ENCODE assay signal across 8 cellular contexts in the genomic region with DNA sequence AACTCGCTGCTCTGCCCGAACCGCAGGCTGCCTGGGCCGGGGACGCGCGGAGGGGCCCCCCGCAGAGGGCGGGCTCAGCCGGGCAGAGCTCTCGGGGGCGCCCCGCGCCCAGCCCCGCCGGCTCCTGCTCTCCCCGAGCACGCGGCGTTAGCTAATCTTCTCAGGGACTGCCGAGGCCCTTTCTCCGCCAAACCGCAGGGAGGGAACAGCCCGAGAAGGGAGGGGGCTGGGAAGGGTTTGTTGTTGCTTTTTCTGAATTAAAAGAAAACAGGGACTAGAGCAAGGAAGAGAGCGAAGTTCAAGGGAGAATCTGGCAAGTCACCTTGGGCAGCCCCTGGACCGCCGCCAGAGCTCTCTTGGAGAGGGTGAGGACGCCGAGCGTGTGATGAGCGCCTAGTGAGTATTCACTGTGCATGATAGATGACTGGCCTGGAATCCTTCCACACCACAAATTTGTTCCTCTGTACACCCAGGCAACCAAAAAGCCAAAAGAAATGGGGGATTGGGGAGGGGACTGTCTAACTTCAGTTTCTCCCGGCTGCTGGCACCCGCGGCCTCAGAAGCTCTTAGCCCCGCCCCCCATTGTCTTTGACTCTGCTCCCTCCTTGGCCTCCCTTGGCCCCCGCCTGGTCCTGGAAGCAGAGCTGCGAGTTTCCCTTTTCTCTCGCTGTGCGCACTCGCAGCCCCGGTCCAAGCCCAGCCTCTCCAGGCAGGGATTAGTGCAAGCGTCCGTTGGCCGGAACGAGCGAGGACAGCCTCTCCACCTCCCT. TPM values are rescaled to one million over a fixed set of nuclear protein-coding genes. Genes with fewer than 3 reads are reported as not detected.
DNase-seq lines count a peak whose midpoint lies in the region; ATAC-seq, FAIRE-seq and TF ChIP-seq lines count a peak whose summit lies in the region.

No MANE protein-coding gene starts in this region.

- FAIRE-seq in pancreas (lab: Jason Lieb, UNC), result no peak

- H3K4me1 ChIP-seq in BLaER1, result peaks cover 54% of the 10 kb centered on the region
- H3K4me1 ChIP-seq in heart left ventricle, result peaks cover 0 to 36% (median 14%) of the 10 kb centered on the region in 12 donors
- H3K4me1 ChIP-seq in pancreas, result peaks cover 0 to 5% (median 5%) of the 10 kb centered on the region in 3 donors

- no peaks in the 10 kb centered on the region for H4K20me1 ChIP-seq in BLaER1

- H3K27me3 ChIP-seq in BLaER1, result no peaks in the 10 kb centered on the region
- H3K27me3 ChIP-seq in heart left ventricle, result peaks cover 0 to 48% (median 0%) of the 10 kb centered on the region in 9 donors
- H3K27me3 ChIP-seq in pancreas, result peaks cover 0 to 6% (median 0%) of the 10 kb centered on the region in 4 donors
- no peaks in the 10 kb centered on the region for H3K27me3 ChIP-seq in WERI-Rb-1 (ENCODE audit: insufficient read depth, low read depth, severe bottlenecking)

- TF ChIP-seq CTCF in heart left ventricle (IDR thresholded peaks at IDR 0.05), result no peak
- TF ChIP-seq CTCF in pancreas (IDR thresholded peaks at IDR 0.05), result no peak
- no peak for TF ChIP-seq CTCF in WERI-Rb-1 (IDR thresholded peaks at IDR 0.05; ENCODE audit: low read depth, low read length)

- intact Hi-C loops in heart left ventricle (cut with DNase I) (no loop called here), pancreas (cut with DNase I) (no loop called here)

- WGBS in heart left ventricle, 4 donors, result 2 to 3% (median 2%) methylated on average over 38 to 46 of the region's 46 CpGs
- WGBS in pancreas, 2 donors, result 3 to 5% methylated on average over 44 to 46 of the region's 46 CpGs

- H3K4me3 ChIP-seq in BLaER1, result peak overlapping the region; percentile 64
- H3K4me3 ChIP-seq in heart left ventricle, result peak overlapping the region in 11 of 12 donors; percentile 29 to 56 (median 48)
- peak overlapping the region in 2 of 4 donors; percentile 24 to 28 for H3K4me3 ChIP-seq in pancreas
- no peak overlapping the region for H3K4me3 ChIP-seq in WERI-Rb-1 (ENCODE audit: low read depth, low read length)

- DNase-seq in NCI-H345 (lab: John Stamatoyannopoulos, UW) (peak; percentile 9), amniotic epithelial cell (ENCODE audit: low read depth) (peak; percentile 29), heart left ventricle (peak; percentile 88 to 92 (median 89)), pancreas (peak; percentile 31 to 86 (median 64)), WERI-Rb-1 (no peak)

- peak; percentile 74 for ATAC-seq in GM21723 (IDR thresholded peaks at IDR 0.05; ENCODE audit: unreplicated experiment)
- ATAC-seq in heart left ventricle, result peak; percentile 82 to 97 (median 95)
- peak; percentile 58 to 86 (median 84) for ATAC-seq in pancreas
- ATAC-seq in GM19455 (IDR thresholded peaks at IDR 0.05; ENCODE audit: unreplicated experiment), result no peak

- H3K27ac ChIP-seq in BLaER1, result peak overlapping the region; percentile 95
- peak overlapping the region; percentile 74 to 94 (median 81) for H3K27ac ChIP-seq in heart left ventricle
- H3K27ac ChIP-seq in pancreas, result peak overlapping the region in 3 of 4 donors; percentile 20 to 61 (median 24)
- H3K27ac ChIP-seq in WERI-Rb-1, result no peak overlapping the region

- no peaks in the 10 kb centered on the region for H3K9me3 ChIP-seq in BLaER1
- no peaks in the 10 kb centered on the region for H3K9me3 ChIP-seq in heart left ventricle
- no peaks in the 10 kb centered on the region for H3K9me3 ChIP-seq in pancreas
- no peaks in the 10 kb centered on the region for H3K9me3 ChIP-seq in WERI-Rb-1 (ENCODE audit: severe bottlenecking)

- H3K36me3 ChIP-seq in BLaER1, result no peaks in the 10 kb centered on the region
- H3K36me3 ChIP-seq in heart left ventricle, result no peaks in the 10 kb centered on the region
- no peaks in the 10 kb centered on the region for H3K36me3 ChIP-seq in pancreas
- H3K36me3 ChIP-seq in WERI-Rb-1, result no peaks in the 10 kb centered on the region

- H3K9ac ChIP-seq in BLaER1, result peak overlapping the region; percentile 87

- TF ChIP-seq POLR2A in heart left ventricle (IDR thresholded peaks at IDR 0.05), result no peak

- peak overlapping the region; percentile 91 for H3K4me2 ChIP-seq in BLaER1

RNA-seq across cellular contexts. Expression of a gene that starts 19.7 kb away (rescaled TPM):
- total RNA-seq in heart left ventricle, result under 1 TPM in 5 of 9 donors, not detected in 4; 0.07 to 0.37 (median 0.16) TPM
- under 1 TPM in 1 of 2 donors, not detected in 1; 0.03 TPM for polyA plus RNA-seq in heart left ventricle
- not detected for total RNA-seq in pancreas
- polyA plus RNA-seq in pancreas, result under 1 TPM in 1 of 2 donors, not detected in 1; 0.11 TPM
